Comparison of ENCODE assay signal across 1 cellular context in genomic region chr17:46922487-46922803, GRCh38.
TF ChIP-seq lines count a peak whose summit lies in the region.

No MANE protein-coding gene starts in this region.

TF ChIP-seq in GM23338, 12 proteins besides CTCF, POLR2A, EP300 and RAD21 (continued from another document):
- no peak for TF ChIP-seq ZNF462 (CRISPR knock-in tag; IDR thresholded peaks at IDR 0.05)
TF ChIP-seq in GM23338: peak in this region for 0.
